ENCODE assay signal across 14 cellular contexts in the genomic region with DNA sequence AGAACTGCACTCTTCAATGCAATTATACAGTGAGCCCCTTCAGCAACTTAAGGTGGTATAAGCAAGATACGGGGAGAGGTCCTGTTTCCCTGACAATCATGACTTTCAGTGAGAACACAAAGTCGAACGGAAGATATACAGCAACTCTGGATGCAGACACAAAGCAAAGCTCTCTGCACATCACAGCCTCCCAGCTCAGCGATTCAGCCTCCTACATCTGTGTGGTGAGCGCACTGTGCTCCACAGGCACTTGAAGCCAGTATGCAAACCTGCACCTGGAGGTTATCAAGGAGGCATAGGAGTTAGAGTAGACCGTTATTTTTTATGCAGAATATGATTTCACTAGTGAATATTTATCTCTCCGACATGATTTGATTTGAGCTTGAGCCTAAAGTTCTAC.
DNase-seq lines count a peak whose midpoint lies in the region; ATAC-seq and TF ChIP-seq lines count a peak whose summit lies in the region.
"Had no signal": no experiment of that assay in that cellular context is flagged by ENCODE, and none has a peak within 500 bp of the region (broad histone marks: within the 10 kb centered on the region; RNA-seq: fewer than 3 reads in every experiment).

No MANE protein-coding gene starts in this region.

- no peak for TF ChIP-seq CTCF in activated CD8-positive, alpha-beta T cell treated with anti-CD3 and anti-CD28 coated beads for 36 hours (IDR thresholded peaks at IDR 0.05)
- no peak for TF ChIP-seq CTCF in Caco-2 (IDR thresholded peaks at IDR 0.05; ENCODE audit: insufficient read depth in 1 of 2, low read depth in 1 of 2, low read length in 1 of 2, severe bottlenecking in 1 of 2, unreplicated experiment in 1 of 2)

- no peak overlapping the region for H3K4me3 ChIP-seq in CD4-positive, alpha-beta memory T cell (ENCODE audit: low read length in 2 of 2)
- H3K4me3 ChIP-seq in naive thymus-derived CD4-positive, alpha-beta T cell (ENCODE audit: low read length): no peak overlapping the region
- H3K4me3 ChIP-seq in Caco-2 (ENCODE audit: low read depth, low read length): no peak overlapping the region
- H3K4me3 ChIP-seq: A549, GM23248 had no signal

- H3K36me3 ChIP-seq in CD4-positive, alpha-beta memory T cell (ENCODE audit: insufficient read depth, low read length): no peaks in the 10 kb centered on the region
- no peaks in the 10 kb centered on the region for H3K36me3 ChIP-seq in naive thymus-derived CD4-positive, alpha-beta T cell (ENCODE audit: control insufficient read depth in 2 of 3, insufficient read depth in 3 of 3, low read length in 3 of 3)
- no peaks in the 10 kb centered on the region for H3K36me3 ChIP-seq in Caco-2 (ENCODE audit: control insufficient read depth, insufficient read depth, low read length)

- no peak for DNase-seq in activated CD8-positive, alpha-beta memory T cell treated with anti-CD3 and anti-CD28 coated beads, Interleukin-2, amount 10 ng/mL, durations not matched to agents 7 days and 5 days
- no peak for DNase-seq in activated CD8-positive, alpha-beta memory T cell treated with anti-CD3 and anti-CD28 coated beads, Interleukin-2, amount 50 U/mL, for 48 hours
- DNase-seq in CD4-positive, alpha-beta memory T cell: no peak
- DNase-seq in activated CD8-positive, alpha-beta T cell treated with anti-CD3 and anti-CD28 coated beads for 36 hours: no peak
- no peak for DNase-seq in naive thymus-derived CD4-positive, alpha-beta T cell
- no peak for DNase-seq in NCI-H2227 (lab: John Stamatoyannopoulos, UW; ENCODE audit: unreplicated experiment)
- DNase-seq in Caco-2: no peak
- DNase-seq: NCI-H187 treated with DMSO at 0.1 percent for 48 hours, NCI-H774 had no signal

- no peak overlapping the region for H3K27ac ChIP-seq in CD4-positive, alpha-beta memory T cell (ENCODE audit: low read depth, low read length)
- no peak overlapping the region for H3K27ac ChIP-seq in naive thymus-derived CD4-positive, alpha-beta T cell (ENCODE audit: low read depth, low read length)
- H3K27ac ChIP-seq: A549, GM23248 had no signal

- H3K9me3 ChIP-seq in CD4-positive, alpha-beta memory T cell (ENCODE audit: control insufficient read depth in 1 of 2, low read length in 2 of 2): no peaks in the 10 kb centered on the region
- H3K9me3 ChIP-seq in naive thymus-derived CD4-positive, alpha-beta T cell (ENCODE audit: control insufficient read depth in 2 of 3, low read length in 3 of 3): no peaks in the 10 kb centered on the region
- H3K9me3 ChIP-seq in Caco-2: no peaks in the 10 kb centered on the region
- H3K9me3 ChIP-seq: A549 had no signal

- H3K36me3 Mint-ChIP-seq in activated CD8-positive, alpha-beta memory T cell treated with anti-CD3 and anti-CD28 coated beads, Interleukin-2, amount 10 ng/mL, durations not matched to agents 7 days and 5 days: no peaks in the 10 kb centered on the region
- H3K36me3 Mint-ChIP-seq in CD4-positive, alpha-beta memory T cell: no peaks in the 10 kb centered on the region
- H3K36me3 Mint-ChIP-seq in activated CD8-positive, alpha-beta T cell treated with anti-CD3 and anti-CD28 coated beads for 36 hours (ENCODE audit: low read depth): no peaks in the 10 kb centered on the region
- no peaks in the 10 kb centered on the region for H3K36me3 Mint-ChIP-seq in naive thymus-derived CD4-positive, alpha-beta T cell
- no peaks in the 10 kb centered on the region for H3K36me3 Mint-ChIP-seq in Caco-2 (ENCODE audit: insufficient read depth, unreplicated experiment)
- H3K36me3 Mint-ChIP-seq: CD14-positive monocyte, IgD-negative memory B cell had no signal

- peak overlapping the region; percentile 60 for H3K4me3 Mint-ChIP-seq in activated CD8-positive, alpha-beta memory T cell treated with anti-CD3 and anti-CD28 coated beads, Interleukin-2, amount 10 ng/mL, durations not matched to agents 7 days and 5 days
- H3K4me3 Mint-ChIP-seq in CD4-positive, alpha-beta memory T cell: peak overlapping the region in 7 of 8 donors; percentile 11 to 65 (median 48)
- peak overlapping the region; percentile 61 for H3K4me3 Mint-ChIP-seq in activated CD8-positive, alpha-beta T cell treated with anti-CD3 and anti-CD28 coated beads for 36 hours
- peak overlapping the region; percentile 43 to 79 (median 56) for H3K4me3 Mint-ChIP-seq in naive thymus-derived CD4-positive, alpha-beta T cell
- H3K4me3 Mint-ChIP-seq in Caco-2 (ENCODE audit: unreplicated experiment): no peak overlapping the region
- H3K4me3 Mint-ChIP-seq: CD14-positive monocyte, IgD-negative memory B cell had no signal

- no peaks in the 10 kb centered on the region for H3K27me3 ChIP-seq in CD4-positive, alpha-beta memory T cell (ENCODE audit: insufficient read depth, low read length)
- no peaks in the 10 kb centered on the region for H3K27me3 ChIP-seq in naive thymus-derived CD4-positive, alpha-beta T cell (ENCODE audit: control insufficient read depth in 2 of 2, insufficient read depth in 2 of 2, low read length in 2 of 2)
- H3K27me3 ChIP-seq in Caco-2 (replicated peaks; ENCODE audit: control insufficient read depth, insufficient read depth, low read length): no peaks in the 10 kb centered on the region; the same call in 1 of the 2 replicates

- H3K27ac Mint-ChIP-seq in activated CD8-positive, alpha-beta memory T cell treated with anti-CD3 and anti-CD28 coated beads, Interleukin-2, amount 10 ng/mL, durations not matched to agents 7 days and 5 days: peak overlapping the region; percentile 13
- H3K27ac Mint-ChIP-seq in CD4-positive, alpha-beta memory T cell: peak overlapping the region in 2 of 7 donors; percentile 12 to 13
- H3K27ac Mint-ChIP-seq in activated CD8-positive, alpha-beta T cell treated with anti-CD3 and anti-CD28 coated beads for 36 hours: no peak overlapping the region
- peak overlapping the region in 3 of 9 donors; percentile 28 to 53 (median 38) for H3K27ac Mint-ChIP-seq in naive thymus-derived CD4-positive, alpha-beta T cell
- H3K27ac Mint-ChIP-seq in Caco-2 (ENCODE audit: unreplicated experiment): no peak overlapping the region
- H3K27ac Mint-ChIP-seq: CD14-positive monocyte, IgD-negative memory B cell had no signal

- H3K9me3 Mint-ChIP-seq in activated CD8-positive, alpha-beta memory T cell treated with anti-CD3 and anti-CD28 coated beads, Interleukin-2, amount 10 ng/mL, durations not matched to agents 7 days and 5 days (ENCODE audit: low read depth): no peaks in the 10 kb centered on the region
- no peaks in the 10 kb centered on the region for H3K9me3 Mint-ChIP-seq in CD4-positive, alpha-beta memory T cell
- H3K9me3 Mint-ChIP-seq in activated CD8-positive, alpha-beta T cell treated with anti-CD3 and anti-CD28 coated beads for 36 hours: no peaks in the 10 kb centered on the region
- H3K9me3 Mint-ChIP-seq in naive thymus-derived CD4-positive, alpha-beta T cell: peaks cover 0 to 2% (median 0%) of the 10 kb centered on the region in 11 donors
- no peaks in the 10 kb centered on the region for H3K9me3 Mint-ChIP-seq in Caco-2 (ENCODE audit: unreplicated experiment)
- H3K9me3 Mint-ChIP-seq: IgD-negative memory B cell had no signal

- intact Hi-C loops in CD4-positive, alpha-beta memory T cell (cut with micrococcal nuclease): loop anchor here (5.0 kb wide), 1 partner anchor 59 kb away; no protein-coding TSS in a partner anchor
- intact Hi-C loops in activated CD8-positive, alpha-beta T cell treated with anti-CD3 and anti-CD28 coated beads for 36 hours (cut with micrococcal nuclease): no loop called here
- intact Hi-C loops in naive thymus-derived CD4-positive, alpha-beta T cell (cut with micrococcal nuclease): loop anchor here in 1 of 2 donors (5.0 kb wide), 1 partner anchor 59 kb away; no protein-coding TSS in a partner anchor
- intact Hi-C loops in Caco-2 (cut with micrococcal nuclease; ENCODE audit: unreplicated experiment): loop anchor here (1.0 kb wide), 1 partner anchor 58 kb away; no protein-coding TSS in a partner anchor

- peaks cover 41% of the 10 kb centered on the region for H3K27me3 Mint-ChIP-seq in activated CD8-positive, alpha-beta memory T cell treated with anti-CD3 and anti-CD28 coated beads, Interleukin-2, amount 10 ng/mL, durations not matched to agents 7 days and 5 days
- peaks cover 29% of the 10 kb centered on the region in 2 donors for H3K27me3 Mint-ChIP-seq in CD4-positive, alpha-beta memory T cell
- peaks cover 20% of the 10 kb centered on the region for H3K27me3 Mint-ChIP-seq in activated CD8-positive, alpha-beta T cell treated with anti-CD3 and anti-CD28 coated beads for 36 hours
- peaks cover 24 to 33% (median 29%) of the 10 kb centered on the region in 5 donors for H3K27me3 Mint-ChIP-seq in naive thymus-derived CD4-positive, alpha-beta T cell
- H3K27me3 Mint-ChIP-seq in Caco-2 (ENCODE audit: insufficient read depth, unreplicated experiment): peaks cover 14% of the 10 kb centered on the region

- CTCF ChIA-PET in activated CD8-positive, alpha-beta memory T cell treated with anti-CD3 and anti-CD28 coated beads, Interleukin-2, amount 10 ng/mL, durations not matched to agents 7 days and 5 days (lab: Charles Lee): interaction anchor here (0.8 to 2.1 kb wide), 3 partner anchors 21 to 997 kb away, joined by 3 to 6 read pairs (median 3); no protein-coding TSS in a partner anchor
- CTCF ChIA-PET in CD4-positive, alpha-beta memory T cell (lab: Charles Lee; ENCODE audit: partially characterized antibody): interaction anchor here (0.7 to 2.8 kb wide), 4 partner anchors 24 to 1029 kb away, joined by 3 to 9 read pairs (median 3); no protein-coding TSS in a partner anchor
- CTCF ChIA-PET in activated CD8-positive, alpha-beta T cell treated with anti-CD3 and anti-CD28 coated beads for 36 hours (lab: Charles Lee): interaction anchor here (0.7 to 2.3 kb wide), 5 partner anchors 9 to 77 kb away, joined by 4 to 11 read pairs (median 6); no protein-coding TSS in a partner anchor
- CTCF ChIA-PET in naive thymus-derived CD4-positive, alpha-beta T cell (lab: Charles Lee): interaction anchor here (0.5 to 2.6 kb wide), 3 partner anchors 10 to 742 kb away, joined by 3 to 11 read pairs (median 4); no protein-coding TSS in a partner anchor
- CTCF ChIA-PET in Caco-2 (lab: Charles Lee): no interaction called here

- no peaks in the 10 kb centered on the region for H3K4me1 ChIP-seq in CD4-positive, alpha-beta memory T cell (ENCODE audit: insufficient read depth, low read length)
- H3K4me1 ChIP-seq in naive thymus-derived CD4-positive, alpha-beta T cell (ENCODE audit: control insufficient read depth in 2 of 2, insufficient read depth in 2 of 2, low read length in 2 of 2): no peaks in the 10 kb centered on the region
- no peaks in the 10 kb centered on the region for H3K4me1 ChIP-seq in Caco-2
- H3K4me1 ChIP-seq: A549 had no signal

- POLR2A ChIA-PET in CD4-positive, alpha-beta memory T cell (lab: Charles Lee; ENCODE audit: partially characterized antibody): interaction anchor here (0.8 kb wide), 1 partner anchor 1045 kb away, joined by 3 read pairs; the partner anchor contains the start of gene LRP10
- POLR2A ChIA-PET in activated CD8-positive, alpha-beta T cell treated with anti-CD3 and anti-CD28 coated beads for 36 hours (lab: Charles Lee): no interaction called here
- POLR2A ChIA-PET in naive thymus-derived CD4-positive, alpha-beta T cell (lab: Charles Lee): interaction anchor here (0.6 to 1.5 kb wide), 3 partner anchors 705 to 731 kb away, joined by 3 to 7 read pairs (median 3); no protein-coding TSS in a partner anchor
- POLR2A ChIA-PET in Caco-2 (lab: Charles Lee): no interaction called here

- H3K4me1 Mint-ChIP-seq in activated CD8-positive, alpha-beta memory T cell treated with anti-CD3 and anti-CD28 coated beads, Interleukin-2, amount 10 ng/mL, durations not matched to agents 7 days and 5 days: peaks cover 6% of the 10 kb centered on the region
- H3K4me1 Mint-ChIP-seq in CD4-positive, alpha-beta memory T cell: peaks cover 0 to 6% (median 3%) of the 10 kb centered on the region in 4 donors
- peaks cover 4% of the 10 kb centered on the region for H3K4me1 Mint-ChIP-seq in activated CD8-positive, alpha-beta T cell treated with anti-CD3 and anti-CD28 coated beads for 36 hours (ENCODE audit: low read depth)
- peaks cover 2 to 10% (median 6%) of the 10 kb centered on the region in 7 donors for H3K4me1 Mint-ChIP-seq in naive thymus-derived CD4-positive, alpha-beta T cell
- no peaks in the 10 kb centered on the region for H3K4me1 Mint-ChIP-seq in Caco-2 (ENCODE audit: low read depth, unreplicated experiment)
- H3K4me1 Mint-ChIP-seq: CD14-positive monocyte had no signal

- ATAC-seq in activated CD8-positive, alpha-beta memory T cell treated with anti-CD3 and anti-CD28 coated beads, Interleukin-2, amount 10 ng/mL, durations not matched to agents 7 days and 5 days: no peak
- no peak for ATAC-seq in activated CD8-positive, alpha-beta T cell treated with anti-CD3 and anti-CD28 coated beads for 36 hours
- no peak for ATAC-seq in naive thymus-derived CD4-positive, alpha-beta T cell
- ATAC-seq in GM21737 (IDR thresholded peaks at IDR 0.05; ENCODE audit: unreplicated experiment): no peak

- no TSS peak for BruUV-seq in Caco-2 (replicated peaks; lab: Mats Ljungman, UMichigan)

Comparison
In these comparisons a context has a peak if more than half of its experiments do, and no peak if none do; other contexts are left out.
1. POLR2A ChIA-PET loops: an anchor here in CD4-positive, alpha-beta memory T cell (0.8 kb wide) and naive thymus-derived CD4-positive, alpha-beta T cell (0.6 to 1.5 kb wide); none called in activated CD8-positive, alpha-beta T cell treated with anti-CD3 and anti-CD28 coated beads for 36 hours and Caco-2.